In the genomic region with DNA sequence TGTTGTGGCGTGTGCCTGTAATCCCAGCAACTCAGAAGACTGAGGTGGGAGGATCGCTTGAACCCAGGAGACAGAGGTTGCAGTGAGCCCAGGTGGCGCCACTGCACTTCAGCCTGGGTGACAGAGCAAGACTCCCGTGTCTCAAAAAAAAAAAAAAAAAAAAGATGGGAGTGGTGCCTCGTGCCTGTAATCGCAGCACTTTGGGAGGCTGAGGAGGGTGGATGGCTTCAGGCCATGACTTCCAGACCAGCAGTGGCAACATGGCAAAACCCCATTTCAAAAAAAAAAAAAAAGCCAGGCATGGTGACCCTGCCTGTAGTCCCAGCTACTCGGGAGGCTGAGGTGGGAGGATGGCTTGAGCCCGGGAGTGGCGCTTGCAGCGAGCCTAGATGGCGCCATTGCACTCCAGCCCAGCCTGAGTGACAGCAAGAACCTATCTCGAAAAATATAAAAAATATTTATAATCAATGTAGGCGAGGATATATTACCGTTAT, we compare ENCODE assay signal across 8 cellular contexts. TPM values are rescaled to one million over a fixed set of nuclear protein-coding genes. Genes with fewer than 3 reads are reported as not detected.
A peak's percentile ranks its signal among the peaks of the same experiment; 100 is the strongest.
DNase-seq lines count a peak whose midpoint lies in the region; ATAC-seq, FAIRE-seq and TF ChIP-seq lines count a peak whose summit lies in the region.

No MANE protein-coding gene starts in this region.

- no peak overlapping the region for H2AFZ ChIP-seq in smooth muscle cell (ENCODE audit: low read depth)

- H3K4me3 ChIP-seq in heart right ventricle (no peak overlapping the region), smooth muscle cell (peak overlapping the region; percentile 21)

- no peak overlapping the region for H3K9ac ChIP-seq in smooth muscle cell (ENCODE audit: low read depth)

- peak; percentile 23 for FAIRE-seq in RCC 7860 (lab: Jason Lieb, UNC)

- H3K36me3 ChIP-seq in heart right ventricle, result peaks cover 0 to 22% (median 0%) of the 10 kb centered on the region in 9 donors
- peaks cover 10% of the 10 kb centered on the region for H3K36me3 ChIP-seq in smooth muscle cell (ENCODE audit: low read depth)

- H4K20me1 ChIP-seq in smooth muscle cell (ENCODE audit: low read depth), result no peaks in the 10 kb centered on the region

- no peak overlapping the region for H3K27ac ChIP-seq in heart right ventricle
- H3K27ac ChIP-seq in smooth muscle cell (ENCODE audit: low read depth), result no peak overlapping the region

- peaks cover 0 to 4% (median 0%) of the 10 kb centered on the region in 9 donors for H3K4me1 ChIP-seq in heart right ventricle
- peaks cover 8% of the 10 kb centered on the region for H3K4me1 ChIP-seq in smooth muscle cell (ENCODE audit: low read depth)

- TF ChIP-seq CTCF in heart right ventricle (IDR thresholded peaks at IDR 0.05) (peak; percentile 9 to 66 (median 46)), smooth muscle cell (IDR thresholded peaks at IDR 0.05; ENCODE audit: borderline replicate concordance, insufficient read depth, poor library complexity, severe bottlenecking) (peak; percentile 43)

- DNase-seq in NCI-H82 (lab: John Stamatoyannopoulos, UW), result peak; percentile 73
- DNase-seq in NCI-H82 treated with DMSO at 0.1 percent for 48 hours (lab: John Stamatoyannopoulos, UW; ENCODE audit: unreplicated experiment), result no peak
- peak; percentile 17 for DNase-seq in RCC 7860 (ENCODE audit: low spot score)
- peak; percentile 79 for DNase-seq in activated effector memory CD4-positive, alpha-beta T cell treated with anti-CD3 and anti-CD28 coated beads, Interleukin-2, amount 50 U/mL, for 16 hours
- DNase-seq in heart right ventricle, result peak; percentile 32 to 47
- peak; percentile 1 for DNase-seq in smooth muscle cell (lab: John Stamatoyannopoulos, UW; ENCODE audit: unreplicated experiment)

- 15 to 16% methylated on average over 12 to 14 of the region's 14 CpGs for WGBS in heart right ventricle, 2 donors
- WGBS in smooth muscle cell (ENCODE audit: low lambda C conversion rate), result 14% methylated on average over 14 of the region's 14 CpGs

- H3K27me3 ChIP-seq in heart right ventricle, result peaks cover 0 to 19% (median 0%) of the 10 kb centered on the region in 7 donors
- no peaks in the 10 kb centered on the region for H3K27me3 ChIP-seq in smooth muscle cell (ENCODE audit: low read depth)

- H3K4me2 ChIP-seq in smooth muscle cell, result peak overlapping the region; percentile 67

- H3K79me2 ChIP-seq in smooth muscle cell (ENCODE audit: low read depth), result no peaks in the 10 kb centered on the region

- H3K9me3 ChIP-seq in heart right ventricle (no peaks in the 10 kb centered on the region), smooth muscle cell (replicated peaks; ENCODE audit: low read depth) (no peaks in the 10 kb centered on the region)

- ATAC-seq in HG03460 (IDR thresholded peaks at IDR 0.05; ENCODE audit: unreplicated experiment) (peak; percentile 59), heart right ventricle (peak; percentile 50 to 78 (median 66)), HG03520 (IDR thresholded peaks at IDR 0.05; ENCODE audit: unreplicated experiment) (no peak)

- intact Hi-C loops in heart right ventricle (cut with DNase I), result loop anchor here (2.0 to 10.0 kb wide), 4 partner anchors 53 to 163 kb away; no protein-coding TSS in a partner anchor

- H3F3A ChIP-seq in smooth muscle cell (ENCODE audit: low read depth), result peaks cover 24% of the 10 kb centered on the region

RNA-seq across cellular contexts. Expression of gene EIF2S3, which starts 27.0 kb away (rescaled TPM):
- total RNA-seq in heart right ventricle (100 to 1,000 TPM in 1 of 10 donors, 10 to 100 TPM in 9; 68.7 to 104 (median 80.6) TPM), smooth muscle cell (226 and 240 TPM in 2 replicates)
- polyA plus RNA-seq in heart right ventricle (10 to 100 TPM; 28.4 to 38.6 TPM), smooth muscle cell (54.0 and 62.6 TPM in 2 replicates)

RNA-seq across cellular contexts. Expression of gene KLHL15, which starts 54.7 kb away (rescaled TPM):
- 1 to 10 TPM; 5.3 to 7.9 (median 7.4) TPM for total RNA-seq in heart right ventricle
- polyA plus RNA-seq in heart right ventricle, result 1 to 10 TPM; 1.2 to 2.0 TPM
- 53.3 and 70.4 TPM in 2 replicates for total RNA-seq in smooth muscle cell
- polyA plus RNA-seq in smooth muscle cell, result 14.0 and 16.8 TPM in 2 replicates
